Comparison of ENCODE assay signal across 26 cellular contexts in the genomic region with DNA sequence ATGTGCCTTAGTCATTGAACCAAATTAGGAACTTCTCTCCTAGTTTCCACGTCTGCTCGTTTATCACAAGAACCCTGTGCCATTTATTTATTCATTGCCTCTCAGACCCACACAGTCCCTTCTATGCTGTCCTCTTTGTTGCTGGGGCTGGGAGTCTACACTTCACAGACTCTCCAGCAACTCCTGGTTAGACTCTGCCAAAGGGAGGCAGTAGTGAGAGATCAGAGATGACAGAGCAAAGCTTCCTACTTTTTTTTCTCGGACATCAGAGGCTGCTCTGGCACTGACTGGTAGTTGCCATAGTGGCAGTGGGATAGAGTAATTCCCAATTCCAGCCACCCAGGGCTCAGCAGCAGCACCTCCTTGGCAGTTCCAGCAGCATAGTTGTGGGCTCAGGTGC.
A peak's percentile ranks its signal among the peaks of the same experiment; 100 is the strongest.
DNase-seq lines count a peak whose midpoint lies in the region; ATAC-seq, FAIRE-seq and TF ChIP-seq lines count a peak whose summit lies in the region.
"Had no signal": no experiment of that assay in that cellular context is flagged by ENCODE, and none has a peak within 500 bp of the region (broad histone marks: within the 10 kb centered on the region; RNA-seq: fewer than 3 reads in every experiment).

No MANE protein-coding gene starts in this region.

- no peak overlapping the region for H3K4me3 ChIP-seq in GM23338
- H3K4me3 ChIP-seq in Karpas-422 (ENCODE audit: low read length): no peak overlapping the region
- no peak overlapping the region for H3K4me3 ChIP-seq in H1 (ENCODE audit: extremely low read depth in 1 of 4, insufficient read depth in 2 of 4, low read depth in 3 of 4, low read length in 4 of 4)
- no peak overlapping the region for H3K4me3 ChIP-seq in mesendoderm (ENCODE audit: low read length)
- H3K4me3 ChIP-seq: A549, K562, SK-N-MC had no signal

- H2BK20ac ChIP-seq in H1 (ENCODE audit: low read length): no peak overlapping the region

- no peak overlapping the region for H3K27ac ChIP-seq in GM23338 (ENCODE audit: low read depth)
- no peak overlapping the region for H3K27ac ChIP-seq in Karpas-422 (ENCODE audit: low read length)
- no peak overlapping the region for H3K27ac ChIP-seq in H1 (ENCODE audit: low read depth, low read length)
- H3K27ac ChIP-seq in mesendoderm (ENCODE audit: low read depth, low read length): no peak overlapping the region
- H3K27ac ChIP-seq: A549, RWPE1, SK-N-MC had no signal

- FAIRE-seq in H1 (lab: Jason Lieb, UNC): no peak
- FAIRE-seq: A549, GM18507, K562 had no signal

- H4K8ac ChIP-seq in H1 (ENCODE audit: extremely low read depth, insufficient read depth, low read length) (no peak overlapping the region), mesendoderm (ENCODE audit: low read depth, low read length) (no peak overlapping the region)

- H3K4me1 ChIP-seq in GM23338 (ENCODE audit: insufficient read depth) (no peaks in the 10 kb centered on the region), Karpas-422 (ENCODE audit: low read length) (no peaks in the 10 kb centered on the region), H1 (replicated peaks in 1 of 4; ENCODE audit: control insufficient read depth in 3 of 4, insufficient read depth in 4 of 4, low read length in 3 of 4) (peaks cover 0 to 2% (median 0%) of the 10 kb centered on the region in 4 experiments; a peak in 2 of 7 replicates), mesendoderm (ENCODE audit: control insufficient read depth, low read depth, low read length) (no peaks in the 10 kb centered on the region)
- H3K4me1 ChIP-seq: A549, Caco-2 had no signal

- no peak overlapping the region for H3K18ac ChIP-seq in H1 (ENCODE audit: extremely low read depth, low read length)
- H3K18ac ChIP-seq in mesendoderm (ENCODE audit: low read length): no peak overlapping the region

- CTCF ChIA-PET in H1 (lab: Charles Lee; ENCODE audit: partially characterized antibody): interaction anchor here (1.1 to 1.7 kb wide), 2 partner anchors 15 to 21 kb away, joined by 3 to 7 read pairs; no protein-coding TSS in a partner anchor

- H2BK12ac ChIP-seq in H1 (ENCODE audit: low read depth, low read length): no peak overlapping the region

- POLR2A ChIA-PET in H1 (lab: Charles Lee; ENCODE audit: partially characterized antibody): no interaction called here

- H4K20me1 ChIP-seq in GM23338 (replicated peaks; ENCODE audit: insufficient read depth) (no peaks in the 10 kb centered on the region), Karpas-422 (ENCODE audit: insufficient read depth, low read depth, low read length) (no peaks in the 10 kb centered on the region), H1 (replicated peaks in 1 of 2; ENCODE audit: control insufficient read depth in 1 of 2, insufficient read depth in 2 of 2, low read length in 2 of 2) (no peaks in the 10 kb centered on the region)

- H3K23me2 ChIP-seq in H1 (ENCODE audit: low read depth, low read length): no peaks in the 10 kb centered on the region

- no peak overlapping the region for H3K14ac ChIP-seq in H1 (ENCODE audit: insufficient read length)

- no peaks in the 10 kb centered on the region for H3K36me3 ChIP-seq in GM23338 (ENCODE audit: insufficient read depth)
- no peaks in the 10 kb centered on the region for H3K36me3 ChIP-seq in Karpas-422 (ENCODE audit: insufficient read depth, low read length)
- H3K36me3 ChIP-seq in H1 (ENCODE audit: control insufficient read depth in 2 of 4, insufficient read depth in 4 of 4, low read length in 3 of 4): no peaks in the 10 kb centered on the region
- no peaks in the 10 kb centered on the region for H3K36me3 ChIP-seq in mesendoderm (ENCODE audit: control insufficient read depth, insufficient read depth, low read length)

- H3K9me2 ChIP-seq in GM23338 (ENCODE audit: insufficient read depth): no peaks in the 10 kb centered on the region
- no peaks in the 10 kb centered on the region for H3K9me2 ChIP-seq in Karpas-422 (replicated peaks; ENCODE audit: insufficient read depth, low read length)

- H3K79me2 ChIP-seq in GM23338 (replicated peaks; ENCODE audit: insufficient read depth) (no peaks in the 10 kb centered on the region), Karpas-422 (ENCODE audit: low read length) (no peaks in the 10 kb centered on the region), H1 (ENCODE audit: control insufficient read depth in 1 of 2, insufficient read depth in 2 of 2, low read length in 2 of 2) (no peaks in the 10 kb centered on the region), mesendoderm (ENCODE audit: control insufficient read depth, insufficient read depth, low read length) (no peaks in the 10 kb centered on the region)

- peaks cover 7% of the 10 kb centered on the region for H3K27me3 Mint-ChIP-seq in GM23338 (ENCODE audit: insufficient read depth, low read depth, poor library complexity)

- no peak overlapping the region for H3K56ac ChIP-seq in H1 (replicated peaks; ENCODE audit: insufficient read length, low read depth, low read length)
- no peak overlapping the region for H3K56ac ChIP-seq in mesendoderm (ENCODE audit: low read length)

- H2BK120ac ChIP-seq in H1 (replicated peaks; ENCODE audit: low read depth, low read length) (no peak overlapping the region), mesendoderm (ENCODE audit: low read depth, low read length) (no peak overlapping the region)

- TF ChIP-seq EP300 in H1 (IDR thresholded peaks at IDR 0.05; ENCODE audit: borderline replicate concordance in 1 of 2, low read depth in 2 of 2, low read length in 2 of 2): no peak

- H2AK5ac ChIP-seq in H1 (ENCODE audit: low read depth, low read length) (no peak overlapping the region), mesendoderm (ENCODE audit: low read length) (no peak overlapping the region)

- no peak overlapping the region for H2AFZ ChIP-seq in GM23338
- H2AFZ ChIP-seq in Karpas-422 (ENCODE audit: low read length): no peak overlapping the region
- H2AFZ ChIP-seq in H1 (ENCODE audit: low read length): no peak overlapping the region

- no peaks in the 10 kb centered on the region for H3F3A ChIP-seq in GM23338 (replicated peaks; ENCODE audit: low read depth)

- peaks cover 6% of the 10 kb centered on the region for H3K9me3 ChIP-seq in Karpas-422 (ENCODE audit: low read length)
- peaks cover 5 to 8% of the 10 kb centered on the region in 2 experiments; a peak in 2 of 4 replicates for H3K9me3 ChIP-seq in H1 (ENCODE audit: insufficient read depth in 2 of 2, low read depth in 1 of 2, low read length in 1 of 2)

- no peak overlapping the region for H2BK15ac ChIP-seq in H1 (ENCODE audit: low read length)
- H2BK15ac ChIP-seq in mesendoderm (replicated peaks; ENCODE audit: low read depth): no peak overlapping the region

- TF ChIP-seq CTCF in GM23338 (conservative IDR thresholded peaks at IDR 0.05; ENCODE audit: low read depth in 2 of 2): peak; percentile 39 to 49
- TF ChIP-seq CTCF in H1 (IDR thresholded peaks at IDR 0.05; ENCODE audit: control extremely low read depth in 1 of 3, insufficient read depth in 1 of 3, low read depth in 1 of 3, low read length in 3 of 3): peak in 1 of 3 experiments; percentile 45; a peak in 2 of 4 replicates

- H3K9me3 Mint-ChIP-seq in GM23338: peaks cover 15% of the 10 kb centered on the region

- H3K27ac Mint-ChIP-seq in GM23338: no peak overlapping the region
- H3K27ac Mint-ChIP-seq: T-helper 1 cell treated with Interleukin-12 subunit alpha and Interleukin-12 subunit beta and Interleukin-4 antibody, amounts not matched to agents 30 μg/mL and 1 μg/mL, for 36 hours had no signal

- H3K27me3 ChIP-seq in GM23338 (ENCODE audit: insufficient read depth) (no peaks in the 10 kb centered on the region), Karpas-422 (ENCODE audit: low read length) (no peaks in the 10 kb centered on the region; the same call in 1 of the 2 replicates), H1 (replicated peaks in 1 of 4; ENCODE audit: control insufficient read depth in 3 of 4, extremely low read depth in 1 of 4, insufficient read depth in 3 of 4, low read length in 3 of 4) (no peaks in the 10 kb centered on the region), mesendoderm (ENCODE audit: insufficient read depth, low read length, poor library complexity) (no peaks in the 10 kb centered on the region)

- TF ChIP-seq RAD21 in H1 (IDR thresholded peaks at IDR 0.05 in 1 of 2, conservative IDR thresholded peaks at IDR 0.05 in 1 of 2; ENCODE audit: low read depth in 2 of 2, low read length in 2 of 2): peak; percentile 31 to 37; a peak in 3 of 4 replicates

- H4K91ac ChIP-seq in H1 (replicated peaks; ENCODE audit: insufficient read length, low read length): no peak overlapping the region

- intact Hi-C loops in Right ventricle myocardium inferior (cut with DNase I): no loop called here

- WGBS in H1 (ENCODE audit: extremely low coverage in 1 of 2, insufficient coverage in 1 of 2, insufficient read length in 1 of 2, insufficient replicate concordance in 2 of 2, low coverage in 1 of 2, low lambda C conversion rate in 2 of 2, missing lambda C conversion rate in 1 of 2), 2 experiments: 89% methylated on average over 3 of the region's 3 CpGs; no CpG with 5 or more reads in 1 of the 2 experiments
- WGBS in mesendoderm (ENCODE audit: extremely low coverage, insufficient coverage, low lambda C conversion rate): no CpG with 5 or more reads among the region's 3 CpGs

- H3K23ac ChIP-seq in H1 (ENCODE audit: insufficient read length) (no peak overlapping the region), mesendoderm (ENCODE audit: low read length) (no peak overlapping the region)

- H3K4me2 ChIP-seq in GM23338 (no peak overlapping the region), Karpas-422 (ENCODE audit: low read depth, low read length, poor library complexity, severe bottlenecking) (no peak overlapping the region), H1 (ENCODE audit: insufficient read depth in 1 of 2, low read depth in 2 of 2, low read length in 2 of 2) (no peak overlapping the region), mesendoderm (ENCODE audit: low read length) (no peak overlapping the region)
- H3K4me2 ChIP-seq: A549 had no signal

- H3K9ac ChIP-seq in Karpas-422 (ENCODE audit: low read length): no peak overlapping the region
- H3K9ac ChIP-seq in H1 (replicated peaks in 1 of 4; ENCODE audit: extremely low read depth in 1 of 4, low read depth in 3 of 4, low read length in 3 of 4): no peak overlapping the region
- H3K9ac ChIP-seq in mesendoderm (ENCODE audit: low read length): no peak overlapping the region

- no peak overlapping the region for H4K5ac ChIP-seq in H1 (ENCODE audit: insufficient read length, low read depth, low read length)
- H4K5ac ChIP-seq in mesendoderm (ENCODE audit: low read length): no peak overlapping the region

- DNase-seq in GM23338 (ENCODE audit: low spot score) (peak; percentile 42), Karpas-422 (peak; percentile 57), H1 (ENCODE audit: low read depth in 1 of 2, low spot score in 2 of 2) (no peak), mesendoderm (peak; percentile 55), NCI-H748 treated with DMSO at 0.1 percent for 48 hours (lab: John Stamatoyannopoulos, UW) (no peak), Right ventricle myocardium inferior (ENCODE audit: missing footprints) (no peak)
- DNase-seq: AML-193; C1 segment of cervical spinal cord; Caco-2; CD4-positive, alpha-beta memory T cell; DMS 273 treated with DMSO at 0.1 percent for 48 hours; DND-41; GOT3; NCI-H2029; NCI-H446; NCI-H524 treated with DMSO at 0.1 percent for 48 hours; SHP77 treated with DMSO at 0.1 percent for 48 hours; SW 1271 had no signal

- ATAC-seq in GM23338: peak; percentile 67
- ATAC-seq in Right ventricle myocardium inferior: no peak
- ATAC-seq in GM19328 (IDR thresholded peaks at IDR 0.05; ENCODE audit: unreplicated experiment): no peak
- ATAC-seq: A549, K562, Panc1 had no signal

- H3K4ac ChIP-seq in H1 (replicated peaks; ENCODE audit: insufficient read length, low read depth, low read length) (no peak overlapping the region), mesendoderm (ENCODE audit: low read depth, low read length) (no peak overlapping the region)

- H3K79me1 ChIP-seq in H1 (ENCODE audit: low read depth, low read length): no peaks in the 10 kb centered on the region
- H3K79me1 ChIP-seq in mesendoderm (ENCODE audit: low read length): no peaks in the 10 kb centered on the region

- TF ChIP-seq POLR2A in H1 (IDR thresholded peaks at IDR 0.05; ENCODE audit: control extremely low read depth in 1 of 2, low read depth in 2 of 2, low read length in 2 of 2): no peak

- 0 out of 3 replicates have a peak, but pooled peaks cover 3% of the 10 kb centered on the region for H3K36me3 Mint-ChIP-seq in GM23338 (ENCODE audit: low read depth)
- H3K36me3 Mint-ChIP-seq: CD4-positive, alpha-beta memory T cell had no signal

- H3K4me3 Mint-ChIP-seq in GM23338: no peak overlapping the region
- H3K4me3 Mint-ChIP-seq: CD4-positive, alpha-beta memory T cell; T-helper 1 cell treated with Interleukin-12 subunit alpha and Interleukin-12 subunit beta and Interleukin-4 antibody, amounts not matched to agents 30 μg/mL and 1 μg/mL, for 36 hours had no signal

- no peak overlapping the region for H2BK5ac ChIP-seq in H1 (ENCODE audit: low read depth, low read length)
- H2BK5ac ChIP-seq in mesendoderm (ENCODE audit: low read length): no peak overlapping the region

- H3K4me1 Mint-ChIP-seq in GM23338: peaks cover 15% of the 10 kb centered on the region; the same call in 2 of the 3 replicates
- H3K4me1 Mint-ChIP-seq: CD4-positive, alpha-beta memory T cell had no signal

Comparison
In these comparisons a context has a peak if more than half of its experiments do, and no peak if none do; other contexts are left out.
1. DNase-seq: peak in GM23338 (single experiment), Karpas-422 (single experiment) and mesendoderm (single experiment); none in H1 (0 of 2), NCI-H748 treated with DMSO at 0.1 percent for 48 hours (single experiment) and Right ventricle myocardium inferior (single experiment).